In the genomic region with DNA sequence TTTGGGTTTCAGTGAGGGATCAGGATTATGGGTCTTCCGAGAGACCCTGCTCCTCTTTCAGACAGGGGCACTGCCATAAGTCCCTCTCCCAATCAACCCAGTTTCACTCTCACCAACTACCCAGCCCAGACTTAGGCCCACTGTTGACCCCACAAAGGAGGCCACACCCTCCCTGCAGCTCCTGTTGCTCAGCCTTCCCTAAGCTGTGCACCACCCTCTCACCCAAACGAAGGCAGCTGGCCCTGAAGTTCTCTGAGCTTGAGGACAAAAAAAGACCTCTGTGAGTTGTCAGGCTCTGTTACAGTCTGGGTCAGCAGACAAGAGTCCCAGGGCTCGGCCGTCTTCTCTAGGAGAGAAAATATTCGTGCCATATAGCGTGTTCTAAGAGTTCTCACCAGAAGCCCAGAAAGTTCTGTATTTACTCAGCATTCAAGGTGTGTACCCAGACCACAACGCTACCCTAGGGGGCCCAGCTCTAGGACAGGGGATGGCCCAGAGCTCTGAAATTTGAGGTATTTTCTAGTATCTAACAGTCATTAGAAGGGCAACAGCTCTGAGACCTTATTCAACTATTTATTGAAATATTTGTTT, we compare ENCODE assay signal across 17 cellular contexts. TPM values are rescaled to one million over a fixed set of nuclear protein-coding genes. Genes with fewer than 3 reads are reported as not detected.
DNase-seq lines count a peak whose midpoint lies in the region; ATAC-seq and TF ChIP-seq lines count a peak whose summit lies in the region.
"Had no signal": no experiment of that assay in that cellular context is flagged by ENCODE, and none has a peak within 500 bp of the region (broad histone marks: within the 10 kb centered on the region; RNA-seq: fewer than 3 reads in every experiment).

No MANE protein-coding gene starts in this region.

- no peak overlapping the region for H2BK120ac ChIP-seq in neuronal stem cell (ENCODE audit: low read depth, low read length)

- no peaks in the 10 kb centered on the region for H3K36me3 ChIP-seq in neuronal stem cell (replicated peaks in 1 of 2; ENCODE audit: control insufficient read depth in 2 of 2, insufficient read depth in 2 of 2, low read length in 2 of 2)
- H3K36me3 ChIP-seq: breast epithelium, gastrocnemius medialis, Peyer's patch, right atrium auricular region had no signal

- H3K4me3 ChIP-seq in HL-60 (replicated peaks; ENCODE audit: insufficient read depth, low read length), result no peak overlapping the region
- no peak overlapping the region for H3K4me3 ChIP-seq in neuronal stem cell (ENCODE audit: low read length in 2 of 2)
- H3K4me3 ChIP-seq in coronary artery, result no peak overlapping the region
- H3K4me3 ChIP-seq: breast epithelium, gastrocnemius medialis, Peyer's patch, right atrium auricular region had no signal

- peak overlapping the region; percentile 84 for H3K27ac ChIP-seq in HL-60 (replicated peaks)
- no peak overlapping the region for H3K27ac ChIP-seq in neuronal stem cell (replicated peaks; ENCODE audit: low read length)
- no peak overlapping the region for H3K27ac ChIP-seq in coronary artery
- H3K27ac ChIP-seq: breast epithelium, gastrocnemius medialis, Peyer's patch, right atrium auricular region had no signal

- H3K4me2 ChIP-seq in neuronal stem cell (ENCODE audit: insufficient read depth, low read length, poor library complexity, severe bottlenecking), result no peak overlapping the region

- TF ChIP-seq CTCF in GM13977 (IDR thresholded peaks at IDR 0.05; ENCODE audit: extremely low read depth, insufficient read depth, missing control alignments) (no peak), HL-60 (IDR thresholded peaks at IDR 0.05; ENCODE audit: insufficient read depth, low read length) (no peak), coronary artery (IDR thresholded peaks at IDR 0.05) (no peak)

- H3K18ac ChIP-seq in neuronal stem cell (ENCODE audit: low read length), result no peak overlapping the region

- H2BK12ac ChIP-seq in neuronal stem cell (ENCODE audit: low read length), result peak overlapping the region; percentile 84

- no peak overlapping the region for H2AK5ac ChIP-seq in neuronal stem cell (ENCODE audit: low read depth, low read length)

- no peak overlapping the region for H4K91ac ChIP-seq in neuronal stem cell (ENCODE audit: low read depth, low read length, poor library complexity)

- H3K4ac ChIP-seq in neuronal stem cell (ENCODE audit: low read length), result no peak overlapping the region

- in situ Hi-C loops in GM13977 (cut with MboI; ENCODE audit: low pct_unique_long_range_greater_than_20kb, low sequenced_read_pairs, unreplicated experiment), result no loop called here

- ATAC-seq in GM21390 (IDR thresholded peaks at IDR 0.05; ENCODE audit: unreplicated experiment), result peak; percentile 38
- no peak for ATAC-seq in GM18907 (IDR thresholded peaks at IDR 0.05; ENCODE audit: unreplicated experiment)
- ATAC-seq: gastrocnemius medialis had no signal

- H3K27me3 ChIP-seq in HL-60 (ENCODE audit: insufficient read depth, poor library complexity, severe bottlenecking), result no peaks in the 10 kb centered on the region
- no peaks in the 10 kb centered on the region for H3K27me3 ChIP-seq in neuronal stem cell (ENCODE audit: control insufficient read depth in 3 of 3, insufficient read depth in 3 of 3, low read depth in 1 of 3, low read length in 3 of 3)
- H3K27me3 ChIP-seq: breast epithelium, gastrocnemius medialis, Peyer's patch, right atrium auricular region had no signal

- H3K4me1 ChIP-seq in neuronal stem cell (ENCODE audit: control insufficient read depth in 2 of 2, insufficient read depth in 1 of 2, low read depth in 1 of 2, low read length in 2 of 2), result peaks cover 0 to 8% of the 10 kb centered on the region in 2 donors
- H3K4me1 ChIP-seq: breast epithelium, gastrocnemius medialis, right atrium auricular region had no signal

- H3K79me1 ChIP-seq in neuronal stem cell (ENCODE audit: low read depth, low read length), result no peaks in the 10 kb centered on the region

- no peak overlapping the region for H3K9ac ChIP-seq in neuronal stem cell (ENCODE audit: low read depth, low read length, poor library complexity)

- WGBS in neuronal stem cell (ENCODE audit: extremely low coverage in 2 of 2, insufficient read length in 2 of 2, insufficient replicate concordance in 1 of 2), 2 donors, result no CpG with 5 or more reads among the region's 7 CpGs

- H2BK15ac ChIP-seq in neuronal stem cell (ENCODE audit: low read length), result no peak overlapping the region

- H2BK5ac ChIP-seq in neuronal stem cell (ENCODE audit: low read length), result no peak overlapping the region

- no peaks in the 10 kb centered on the region for H3K9me3 ChIP-seq in neuronal stem cell (replicated peaks in 1 of 2; ENCODE audit: control insufficient read depth in 2 of 2, insufficient read depth in 1 of 2, low read depth in 1 of 2, low read length in 2 of 2)
- H3K9me3 ChIP-seq: breast epithelium, gastrocnemius medialis, Peyer's patch, right atrium auricular region had no signal

- no peak overlapping the region for H4K8ac ChIP-seq in neuronal stem cell (ENCODE audit: low read depth, low read length)

- DNase-seq in GM13977 (ENCODE audit: low spot score) (peak; percentile 48), HL-60 (ENCODE audit: low read depth in 1 of 2, low spot score in 1 of 2) (no peak), neuronal stem cell (ENCODE audit: low spot score) (no peak), coronary artery (ENCODE audit: low spot score) (no peak), activated T-cell treated with anti-CD3 and anti-CD28 coated beads for 4 hours (no peak), COLO668 (lab: John Stamatoyannopoulos, UW; ENCODE audit: unreplicated experiment) (no peak)
- DNase-seq: activated CD4-positive, alpha-beta T cell treated with anti-CD3 and anti-CD28 coated beads, Interleukin-2, amount 10 ng/mL, durations not matched to agents 24 days and 14 days; C1 segment of cervical spinal cord; gastrocnemius medialis; IMR-90; NCI-H1105; NCI-H524 treated with DMSO at 0.1 percent for 48 hours; Peyer's patch had no signal

- H3K14ac ChIP-seq in neuronal stem cell (ENCODE audit: low read length), result no peak overlapping the region

- no peak overlapping the region for H3K23ac ChIP-seq in neuronal stem cell (ENCODE audit: low read depth, low read length, poor library complexity)

- no peak overlapping the region for H2AFZ ChIP-seq in neuronal stem cell (ENCODE audit: low read length)

RNA-seq across cellular contexts. Expression of gene LYST, which starts 25.5 kb away (rescaled TPM):
- 2.1 TPM for polyA plus RNA-seq in neuronal stem cell (2013, experiment 1 of 2)
- polyA plus RNA-seq in neuronal stem cell (2013, experiment 2 of 2), result 1.4 TPM
